ENCODE assay signal across 8 cellular contexts in genomic region chr16:2023098-2023925, GRCh38. TPM values are rescaled to one million over a fixed set of nuclear protein-coding genes. Genes with fewer than 3 reads are reported as not detected.
DNase-seq lines count a peak whose midpoint lies in the region; ATAC-seq and TF ChIP-seq lines count a peak whose summit lies in the region.

No MANE protein-coding gene starts in this region.

- CTCF ChIA-PET in Calu3 (lab: Charles Lee) = interaction anchor here (0.5 to 1.6 kb wide), 10 partner anchors 15 to 776 kb away, joined by 3 to 29 read pairs (median 4); partner anchors contain the start of genes NTHL1, RAB26 and TSC2

- no TSS peak for BruUV-seq in Calu3 (replicated peaks; lab: Mats Ljungman, UMichigan)

- H3K27me3 ChIP-seq in Karpas-422 (ENCODE audit: low read length) (no peaks in the 10 kb centered on the region), SJCRH30 (peaks cover 25% of the 10 kb centered on the region; the same call in 1 of the 2 replicates), neutrophil (peaks cover 99% of the 10 kb centered on the region)

- DNase-seq in Calu3 (peak; percentile 97), Karpas-422 (peak; percentile 96), SJCRH30 (peak; percentile 84 to 93), germinal center (ENCODE audit: low spot score) (peak; percentile 95), substantia nigra (lab: John Stamatoyannopoulos, UW) (peak; percentile 50 to 98 (median 86))
- DNase-seq in activated naive CD4-positive, alpha-beta T cell (lab: John Stamatoyannopoulos, UW) = peak; percentile 85 to 98 (median 98)

- H3K36me3 ChIP-seq in Karpas-422 (ENCODE audit: insufficient read depth, low read length) (no peaks in the 10 kb centered on the region), SJCRH30 (no peaks in the 10 kb centered on the region), neutrophil (no peaks in the 10 kb centered on the region)

- peak overlapping the region; percentile 69; the same call in 1 of the 2 replicates for H2AFZ ChIP-seq in Karpas-422 (ENCODE audit: low read length)

- H3K4me2 ChIP-seq in Karpas-422 (ENCODE audit: low read depth, low read length, poor library complexity, severe bottlenecking) = peak overlapping the region; percentile 58

- H3K27ac ChIP-seq in Karpas-422 (ENCODE audit: low read length) (no peak overlapping the region), SJCRH30 (peak overlapping the region; percentile 17; the same call in 1 of the 2 replicates), neutrophil (no peak overlapping the region), substantia nigra (ENCODE audit: low read depth, low read length, poor library complexity, severe bottlenecking) (peak overlapping the region; percentile 60)

- peaks cover 45% of the 10 kb centered on the region for H3K36me3 Mint-ChIP-seq in Calu3 (ENCODE audit: insufficient read depth, unreplicated experiment)

- no peaks in the 10 kb centered on the region for H3K9me2 ChIP-seq in Karpas-422 (replicated peaks; ENCODE audit: insufficient read depth, low read length)

- no peaks in the 10 kb centered on the region for H3K9me3 Mint-ChIP-seq in Calu3 (ENCODE audit: low read depth, unreplicated experiment)

- H3K9me3 ChIP-seq in Karpas-422 (ENCODE audit: low read length) (no peaks in the 10 kb centered on the region), SJCRH30 (replicated peaks) (no peaks in the 10 kb centered on the region), neutrophil (no peaks in the 10 kb centered on the region)

- TF ChIP-seq CTCF in Calu3 (IDR thresholded peaks at IDR 0.05; ENCODE audit: unreplicated experiment) (peak; percentile 98), neutrophil (IDR thresholded peaks at IDR 0.05) (peak; percentile 99)

- no peak overlapping the region for H3K27ac Mint-ChIP-seq in Calu3 (ENCODE audit: unreplicated experiment)

- H3K9ac ChIP-seq in Karpas-422 (ENCODE audit: low read length) = peak overlapping the region; percentile 52

- H4K20me1 ChIP-seq in Karpas-422 (ENCODE audit: insufficient read depth, low read depth, low read length) = no peaks in the 10 kb centered on the region

- H3K4me3 ChIP-seq in Karpas-422 (ENCODE audit: low read length) (peak overlapping the region; percentile 51; the same call in 1 of the 2 replicates), SJCRH30 (peak overlapping the region; percentile 49), neutrophil (ENCODE audit: low read depth in 1 of 2, low read length in 1 of 2) (peak overlapping the region; percentile 57 to 66)

- H3K79me2 ChIP-seq in Karpas-422 (ENCODE audit: low read length) = no peaks in the 10 kb centered on the region

- H3K4me1 Mint-ChIP-seq in Calu3 (ENCODE audit: low read depth, unreplicated experiment) = peaks cover 41% of the 10 kb centered on the region

- intact Hi-C loops in Calu3 (cut with micrococcal nuclease; ENCODE audit: unreplicated experiment) = loop anchor here (2.0 kb wide), 1 partner anchor 117 kb away; no protein-coding TSS in a partner anchor

- H3K4me1 ChIP-seq in Karpas-422 (ENCODE audit: low read length) = peaks cover 7% of the 10 kb centered on the region
- H3K4me1 ChIP-seq in SJCRH30 = no peaks in the 10 kb centered on the region; the same call in 1 of the 2 replicates
- peaks cover 10 to 22% of the 10 kb centered on the region in 2 experiments for H3K4me1 ChIP-seq in neutrophil (ENCODE audit: control insufficient read depth in 1 of 2, insufficient read depth in 1 of 2, low read depth in 1 of 2, low read length in 1 of 2)

- H3K4me3 Mint-ChIP-seq in Calu3 (ENCODE audit: low read depth, unreplicated experiment) = peak overlapping the region; percentile 73

- H3K27me3 Mint-ChIP-seq in Calu3 (ENCODE audit: unreplicated experiment) = peaks cover 56% of the 10 kb centered on the region

- peak; percentile 73 for ATAC-seq in GM21390 (IDR thresholded peaks at IDR 0.05; ENCODE audit: unreplicated experiment)

RNA-seq across cellular contexts. Expression of gene NHERF2, which starts 3.4 kb away (rescaled TPM):
- total RNA-seq in Calu3 (2022) = 15.7 and 22.0 TPM in 2 replicates
- total RNA-seq in Karpas-422 (2014; rRNA removed; shearing (Covaris generic); ENCODE audit: low replicate concordance) = not detected in 2 replicates
- 6.4 and 8.0 TPM in 2 replicates for total RNA-seq in SJCRH30 (2014; rRNA removed; shearing (Covaris generic))

RNA-seq across cellular contexts. Expression of gene NPW, which starts 3.7 kb away (rescaled TPM):
- total RNA-seq in Calu3 (2022) = 1.5 and 4.2 TPM in 2 replicates
- total RNA-seq in Karpas-422 (2014; rRNA removed; shearing (Covaris generic); ENCODE audit: low replicate concordance) = 3.0 TPM in 1 of 2 replicates, not detected in the other
- 1.6 TPM in 2 replicates for total RNA-seq in SJCRH30 (2014; rRNA removed; shearing (Covaris generic))

RNA-seq across cellular contexts. Expression of gene ZNF598, which starts 13.7 kb away (rescaled TPM):
- total RNA-seq in Calu3 (2022) = 72.4 and 73.1 TPM in 2 replicates
- 12.6 and 20.5 TPM in 2 replicates for total RNA-seq in Karpas-422 (2014; rRNA removed; shearing (Covaris generic); ENCODE audit: low replicate concordance)
- total RNA-seq in SJCRH30 (2014; rRNA removed; shearing (Covaris generic)) = 22.9 and 25.6 TPM in 2 replicates

RNA-seq across cellular contexts. Expression of gene NTHL1, which starts 24.3 kb away (rescaled TPM):
- total RNA-seq in Calu3 (2022) = 32.8 and 33.8 TPM in 2 replicates
- 23.2 and 52.2 TPM in 2 replicates for total RNA-seq in Karpas-422 (2014; rRNA removed; shearing (Covaris generic); ENCODE audit: low replicate concordance)
- total RNA-seq in SJCRH30 (2014; rRNA removed; shearing (Covaris generic)) = 16.6 and 17.5 TPM in 2 replicates

RNA-seq across cellular contexts. Expression of gene TSC2, which starts 24.5 kb away (rescaled TPM):
- total RNA-seq in Calu3 (2022) = 170 and 194 TPM in 2 replicates
- 33.3 and 64.5 TPM in 2 replicates for total RNA-seq in Karpas-422 (2014; rRNA removed; shearing (Covaris generic); ENCODE audit: low replicate concordance)
- total RNA-seq in SJCRH30 (2014; rRNA removed; shearing (Covaris generic)) = 32.0 and 37.1 TPM in 2 replicates

Comparison
In these comparisons a context has a peak if more than half of its experiments do, and no peak if none do; other contexts are left out.
1. H3K27ac ChIP-seq: peak in SJCRH30 (single experiment) and substantia nigra (single experiment); none in Karpas-422 (single experiment) and neutrophil (single experiment).
2. Peak in every context shown above with its lines, with median percentiles within 50 percentile points of each other: DNase-seq and H3K4me3 ChIP-seq.